In the genomic region with DNA sequence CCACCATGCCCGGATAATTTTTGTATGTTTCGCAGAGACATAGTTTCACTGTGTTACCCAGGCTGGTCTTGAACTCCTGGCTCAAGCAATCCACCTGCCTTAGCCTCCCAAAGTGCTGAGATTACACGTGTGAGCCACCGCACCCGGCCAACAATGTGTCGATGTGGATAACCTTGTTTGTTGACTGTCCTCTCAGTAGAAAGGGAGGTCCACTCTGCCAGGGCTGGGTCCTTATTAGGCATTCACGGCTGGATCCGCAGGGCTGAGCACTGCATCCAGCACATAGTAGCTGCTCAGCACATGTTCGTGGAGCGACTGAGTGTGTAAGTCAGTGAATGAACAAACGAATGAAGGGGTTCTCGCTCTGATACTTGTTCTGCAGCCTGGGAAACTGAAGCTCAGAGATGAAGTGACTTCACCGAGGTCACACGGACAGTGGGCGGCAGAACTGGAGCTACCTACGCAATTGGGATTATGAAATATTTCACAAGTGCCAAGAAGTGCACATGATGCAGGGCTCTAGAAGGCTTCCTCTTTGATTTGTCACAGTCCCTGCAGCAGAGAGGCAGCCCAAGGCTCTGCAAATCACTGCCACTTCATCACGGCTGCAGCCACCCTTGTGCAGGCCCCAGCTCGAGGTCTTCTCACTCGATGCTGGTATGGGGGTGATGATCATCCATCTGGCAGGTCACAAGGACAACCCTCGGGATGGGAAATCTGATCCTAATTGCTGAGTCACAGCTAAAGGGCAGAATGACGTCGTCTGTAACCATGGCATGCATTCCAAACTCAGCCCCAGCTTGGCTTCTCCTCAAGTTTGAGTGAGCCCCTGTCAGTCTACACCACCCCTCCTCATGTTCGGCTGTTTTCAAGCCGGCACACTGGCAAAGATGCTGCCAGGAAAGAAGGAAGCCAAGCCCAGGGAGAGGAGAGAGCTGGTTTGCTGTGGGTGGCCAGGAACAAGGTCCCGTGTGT, we compare ENCODE assay signal across 8 cellular contexts. TPM values are rescaled to one million over a fixed set of nuclear protein-coding genes. Genes with fewer than 3 reads are reported as not detected.
DNase-seq lines count a peak whose midpoint lies in the region; ATAC-seq, FAIRE-seq and TF ChIP-seq lines count a peak whose summit lies in the region.

No MANE protein-coding gene starts in this region.

- peak overlapping the region; percentile 99 to 100 for H3K27ac ChIP-seq in A549
- peak overlapping the region; percentile 82 to 98 (median 88) for H3K27ac ChIP-seq in tibial nerve

- DNase-seq in A549 (ENCODE audit: low read depth in 1 of 2, low spot score in 1 of 2) (peak; percentile 94 to 100), HPDE6-E6E7 (ENCODE audit: extremely low spot score) (peak; percentile 92), SIG-M5 treated with dmso at 0.1 percent for 504 hours (lab: John Stamatoyannopoulos, UW; ENCODE audit: unreplicated experiment) (peak; percentile 95), epithelial cell of esophagus (ENCODE audit: low read depth) (peak; percentile 97), midbrain (lab: John Stamatoyannopoulos, UW) (peak; percentile 67), tibial nerve (ENCODE audit: low spot score in 2 of 2) (peak; percentile 72 to 92), NCI-H1092 treated with DMSO at 0.1 percent for 48 hours (lab: John Stamatoyannopoulos, UW) (no peak)

- no peaks in the 10 kb centered on the region for H3K36me3 ChIP-seq in tibial nerve

- POLR2A ChIA-PET in A549 (lab: Yijun Ruan, JAX): interaction anchor here (0.5 to 3.4 kb wide), 24 partner anchors 8 to 270 kb away, joined by 3 to 57 read pairs (median 4); partner anchors contain the start of genes LITAF, TXNDC11 and ZC3H7A

- H3K9me3 ChIP-seq in A549 (no peaks in the 10 kb centered on the region), tibial nerve (no peaks in the 10 kb centered on the region)

- H3K4me3 ChIP-seq in A549: peak overlapping the region; percentile 32
- H3K4me3 ChIP-seq in epithelial cell of esophagus (ENCODE audit: low read length): no peak overlapping the region
- no peak overlapping the region for H3K4me3 ChIP-seq in tibial nerve

- CTCF ChIA-PET in A549 (lab: Yijun Ruan, JAX): interaction anchor here (0.6 to 4.3 kb wide), 34 partner anchors 9 to 253 kb away, joined by 3 to 65 read pairs (median 5); partner anchors contain the start of genes LITAF and SNN

- ATAC-seq in A549 (peak; percentile 91 to 94), HG02678 (IDR thresholded peaks at IDR 0.05; ENCODE audit: unreplicated experiment) (no peak)

- WGBS in A549 (ENCODE audit: missing lambda C conversion rate): 6% methylated on average over 24 of the region's 25 CpGs
- 34 to 45% methylated on average over 22 to 24 of the region's 25 CpGs for WGBS in tibial nerve, 2 donors

- TF ChIP-seq POLR2A in A549 (IDR thresholded peaks at IDR 0.05; ENCODE audit: low read length): peak; percentile 43
- TF ChIP-seq POLR2A in tibial nerve (IDR thresholded peaks at IDR 0.05): peak; percentile 33 to 75

- H3K4me2 ChIP-seq in A549: peak overlapping the region; percentile 89

- peak; percentile 97 to 98; a peak in 4 of 5 replicates for TF ChIP-seq EP300 in A549 (IDR thresholded peaks at IDR 0.05)
- peak; percentile 98 to 99 for TF ChIP-seq EP300 in tibial nerve (IDR thresholded peaks at IDR 0.05)

- peaks cover 57% of the 10 kb centered on the region for H3K4me1 ChIP-seq in A549
- peaks cover 0 to 31% (median 13%) of the 10 kb centered on the region in 4 donors for H3K4me1 ChIP-seq in tibial nerve

- TF ChIP-seq RAD21 in A549 (conservative IDR thresholded peaks at IDR 0.05 in 1 of 2, IDR thresholded peaks at IDR 0.05 in 1 of 2): peak; percentile 12 to 67; a peak in 4 of 5 replicates

- peak; percentile 86 for FAIRE-seq in A549 (lab: Jason Lieb, UNC)

- no peaks in the 10 kb centered on the region for H3K27me3 ChIP-seq in tibial nerve

- no peak; the same call in 2 of the 3 replicates for TF ChIP-seq CTCF in A549 (IDR thresholded peaks at IDR 0.05)
- TF ChIP-seq CTCF in epithelial cell of esophagus (IDR thresholded peaks at IDR 0.05; ENCODE audit: insufficient read depth, low read depth, low read length, missing control alignments): no peak
- no peak for TF ChIP-seq CTCF in tibial nerve (IDR thresholded peaks at IDR 0.05)

TF ChIP-seq in A549, 52 proteins besides CTCF, POLR2A, EP300 and RAD21 (continues in another document):
- 0 out of 2 replicates have a peak, but pooled peaks have one; percentile 61 for TF ChIP-seq TP53 (CRISPR knock-in tag; IDR thresholded peaks at IDR 0.05)
- TF ChIP-seq ZNF302 (CRISPR knock-in tag; IDR thresholded peaks at IDR 0.05): 0 out of 2 replicates have a peak, but pooled peaks have one; percentile 46
- TF ChIP-seq HMGXB4 (CRISPR knock-in tag; IDR thresholded peaks at IDR 0.05; ENCODE audit: borderline replicate concordance): no peak; the same call in 1 of the 2 replicates
- TF ChIP-seq ZC3H11A (IDR thresholded peaks at IDR 0.05): 0 out of 2 replicates have a peak, but pooled peaks have one; percentile 5
- TF ChIP-seq EHMT2 (IDR thresholded peaks at IDR 0.05; ENCODE audit: low read depth): no peak
- TF ChIP-seq RCOR1 (IDR thresholded peaks at IDR 0.05; ENCODE audit: low read depth, low read length): no peak
- TF ChIP-seq SREBF2 (IDR thresholded peaks at IDR 0.05): no peak
- peak; percentile 84; the same call in 1 of the 2 replicates for TF ChIP-seq E2F6 (IDR thresholded peaks at IDR 0.05; ENCODE audit: borderline replicate concordance, low read depth)
- TF ChIP-seq FOSL2 (IDR thresholded peaks at IDR 0.05): peak; percentile 74
- TF ChIP-seq FOSL2 (CRISPR knock-in tag; IDR thresholded peaks at IDR 0.05): peak; percentile 94
- TF ChIP-seq FOSB (CRISPR knock-in tag; IDR thresholded peaks at IDR 0.05): peak; percentile 86; the same call in 1 of the 2 replicates
- no peak for TF ChIP-seq NR3C1 (IDR thresholded peaks at IDR 0.05)
- TF ChIP-seq SMC3 (IDR thresholded peaks at IDR 0.05): peak; percentile 49
- peak; percentile 100 for TF ChIP-seq MAFK (IDR thresholded peaks at IDR 0.05; ENCODE audit: partially characterized antibody)
- peak; percentile 96 for TF ChIP-seq MAX (IDR thresholded peaks at IDR 0.05)
- TF ChIP-seq, protein P1, sequence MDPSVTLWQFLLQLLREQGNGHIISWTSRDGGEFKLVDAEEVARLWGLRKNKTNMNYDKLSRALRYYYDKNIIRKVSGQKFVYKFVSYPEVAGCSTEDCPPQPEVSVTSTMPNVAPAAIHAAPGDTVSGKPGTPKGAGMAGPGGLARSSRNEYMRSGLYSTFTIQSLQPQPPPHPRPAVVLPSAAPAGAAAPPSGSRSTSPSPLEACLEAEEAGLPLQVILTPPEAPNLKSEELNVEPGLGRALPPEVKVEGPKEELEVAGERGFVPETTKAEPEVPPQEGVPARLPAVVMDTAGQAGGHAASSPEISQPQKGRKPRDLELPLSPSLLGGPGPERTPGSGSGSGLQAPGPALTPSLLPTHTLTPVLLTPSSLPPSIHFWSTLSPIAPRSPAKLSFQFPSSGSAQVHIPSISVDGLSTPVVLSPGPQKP (IDR thresholded peaks at IDR 0.05; ENCODE audit: low read depth, low read length): no peak
- TF ChIP-seq, protein P2, sequence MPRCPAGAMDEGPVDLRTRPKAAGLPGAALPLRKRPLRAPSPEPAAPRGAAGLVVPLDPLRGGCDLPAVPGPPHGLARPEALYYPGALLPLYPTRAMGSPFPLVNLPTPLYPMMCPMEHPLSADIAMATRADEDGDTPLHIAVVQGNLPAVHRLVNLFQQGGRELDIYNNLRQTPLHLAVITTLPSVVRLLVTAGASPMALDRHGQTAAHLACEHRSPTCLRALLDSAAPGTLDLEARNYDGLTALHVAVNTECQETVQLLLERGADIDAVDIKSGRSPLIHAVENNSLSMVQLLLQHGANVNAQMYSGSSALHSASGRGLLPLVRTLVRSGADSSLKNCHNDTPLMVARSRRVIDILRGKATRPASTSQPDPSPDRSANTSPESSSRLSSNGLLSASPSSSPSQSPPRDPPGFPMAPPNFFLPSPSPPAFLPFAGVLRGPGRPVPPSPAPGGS (IDR thresholded peaks at IDR 0.05): peak; percentile 92

RNA-seq across cellular contexts. Expression of gene SNN, which starts 28.0 kb away (rescaled TPM):
- polyA plus RNA-seq in A549 (2011; rRNA removed) (6.3 and 6.7 TPM in 2 replicates), A549 (2017; fragmentation: RNase III; extraction: RNeasy Plus Mini Kit Qiagen cat#74134 plus additional on column Dnase treatment) (8.9 to 10.7 TPM (median 9.7 TPM) in 3 replicates)
- polyA plus RNA-seq in A549 (2012; cell fraction: cytosol; rRNA removed): 5.9 and 8.5 TPM in 2 replicates
- polyA plus RNA-seq in A549 (2012; cell fraction: nucleus; rRNA removed): 3.6 and 5.0 TPM in 2 replicates
- polyA minus RNA-seq in A549 (2011; rRNA and poly(A)+ RNA removed): 4.3 and 4.4 TPM in 2 replicates
- total RNA-seq in tibial nerve: 10 to 100 TPM; 24.3 to 30.6 (median 27.0) TPM

RNA-seq across cellular contexts. Expression of gene LITAF, which starts 53.5 kb away (rescaled TPM):
- polyA plus RNA-seq in A549 (2011; rRNA removed): 197 and 216 TPM in 2 replicates
- 250 and 441 TPM in 2 replicates for polyA plus RNA-seq in A549 (2012; cell fraction: cytosol; rRNA removed)
- polyA plus RNA-seq in A549 (2012; cell fraction: nucleus; rRNA removed): 173 and 229 TPM in 2 replicates
- 197 to 227 TPM (median 218 TPM) in 3 replicates for polyA plus RNA-seq in A549 (2017; fragmentation: RNase III; extraction: RNeasy Plus Mini Kit Qiagen cat#74134 plus additional on column Dnase treatment)
- polyA minus RNA-seq in A549 (2011; rRNA and poly(A)+ RNA removed): 215 and 242 TPM in 2 replicates
- total RNA-seq in tibial nerve: 10 to 100 TPM; 54.8 to 73.0 (median 65.3) TPM
